In genomic region chr1:9842781-9843575, GRCh38 we compare ENCODE assay signal across 1 cellular context.
TF ChIP-seq lines count a peak whose summit lies in the region.

No MANE protein-coding gene starts in this region.

TF ChIP-seq in GM23338, 12 proteins besides CTCF, POLR2A, EP300 and RAD21 (continued from another document):
- no peak for TF ChIP-seq REST (IDR thresholded peaks at IDR 0.05; ENCODE audit: unreplicated experiment)
- TF ChIP-seq STAT1 (IDR thresholded peaks at IDR 0.05; ENCODE audit: unreplicated experiment): no peak
- TF ChIP-seq NANOG (IDR thresholded peaks at IDR 0.05; ENCODE audit: borderline replicate concordance): no peak
- TF ChIP-seq ZNF331 (CRISPR knock-in tag; IDR thresholded peaks at IDR 0.05; ENCODE audit: low read depth): no peak
- TF ChIP-seq EZH2 (IDR thresholded peaks at IDR 0.05; ENCODE audit: low read depth, unreplicated experiment): no peak
- no peak for TF ChIP-seq JUNB (IDR thresholded peaks at IDR 0.05; ENCODE audit: unreplicated experiment)
